Comparison of ENCODE assay signal across 19 cellular contexts in genomic region chr2:229033816-229034215, GRCh38.
"Had no signal": no experiment of that assay in that cellular context is flagged by ENCODE, and none has a peak within 500 bp of the region (broad histone marks: within the 10 kb centered on the region; RNA-seq: fewer than 3 reads in every experiment).

No MANE protein-coding gene starts in this region.

- H3K4me2 ChIP-seq: hepatocyte had no signal

- H2AFZ ChIP-seq: hepatocyte had no signal

- H3K79me2 ChIP-seq: hepatocyte had no signal

- H3K27me3 ChIP-seq: esophagus squamous epithelium, hepatocyte, neutrophil, right lobe of liver, spleen, tibial artery, upper lobe of right lung, vagina had no signal

- H3K9me3 ChIP-seq: esophagus squamous epithelium, neutrophil, psoas muscle, right lobe of liver, tibial artery, upper lobe of right lung, vagina had no signal

- H3K4me3 ChIP-seq: esophagus squamous epithelium, hepatocyte, psoas muscle, right lobe of liver, spleen, tibial artery, upper lobe of right lung, vagina had no signal

- H3K4me1 ChIP-seq: esophagus squamous epithelium, psoas muscle, right lobe of liver, spleen, tibial artery, upper lobe of right lung, vagina had no signal

- H3K36me3 ChIP-seq: esophagus squamous epithelium, neutrophil, right lobe of liver, spleen, tibial artery, upper lobe of right lung, vagina had no signal

- DNase-seq: effector memory CD8-positive, alpha-beta T cell; esophagus squamous epithelium; foreskin melanocyte; head of caudate nucleus; kidney glomerular epithelial cell; naive thymus-derived CD8-positive, alpha-beta T cell; psoas muscle; retina; right lobe of liver; spleen; stimulated activated CD4-positive, alpha-beta T cell treated with anti-CD3 and anti-CD28 coated beads, Interleukin-15, amount 100 ng/mL, for 24 hours; stimulated activated CD4-positive, alpha-beta T cell treated with anti-CD3 and anti-CD28 coated beads, Interleukin-1b, Interleukin-23, amount 100 ng/mL, for 48 hours; stimulated activated CD4-positive, alpha-beta T cell treated with anti-CD3 and anti-CD28 coated beads, Interleukin-4, amount 100 ng/mL, for 24 hours; tibial artery; upper lobe of right lung had no signal

- H3K27ac ChIP-seq: esophagus squamous epithelium, hepatocyte, neutrophil, psoas muscle, right lobe of liver, spleen, tibial artery, upper lobe of right lung, vagina had no signal

- ATAC-seq: effector memory CD8-positive, alpha-beta T cell; naive thymus-derived CD8-positive, alpha-beta T cell; psoas muscle; right lobe of liver; stimulated activated memory B cell treated with anti-CD40 and anti-IgM and Interleukin-4, amounts not matched to agents 10 μg/mL and 1 μg/mL and 100 μg/mL, for 72 hours; upper lobe of right lung had no signal
